Comparison of ENCODE assay signal across 22 cellular contexts in the genomic region with DNA sequence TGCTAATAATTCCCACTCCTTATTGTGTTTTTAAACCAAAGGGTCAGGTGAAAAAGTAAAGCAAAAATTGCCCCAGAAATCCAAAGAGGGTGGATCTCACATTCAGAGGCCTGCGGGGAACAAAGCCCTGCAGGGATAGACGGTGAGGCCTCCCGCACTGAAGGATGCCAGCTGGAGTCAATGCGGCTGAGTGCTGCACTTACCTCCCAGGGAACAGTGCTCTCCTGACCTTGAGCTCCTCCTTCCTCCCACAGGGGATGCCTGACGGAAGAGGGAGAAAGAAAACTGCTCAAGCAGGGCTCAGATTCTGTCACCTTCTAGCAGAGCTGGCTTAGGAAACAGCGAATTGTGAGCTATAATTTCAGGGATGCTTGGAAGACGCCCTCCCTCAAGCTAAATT.
"Had no signal": no experiment of that assay in that cellular context is flagged by ENCODE, and none has a peak within 500 bp of the region (broad histone marks: within the 10 kb centered on the region; RNA-seq: fewer than 3 reads in every experiment).

No MANE protein-coding gene starts in this region.

- H3K36me3 Mint-ChIP-seq: activated naive CD8-positive, alpha-beta T cell; brain; mesothelial cell of epicardium; stimulated activated memory B cell treated with anti-CD40 and anti-IgM and Interleukin-4, amounts not matched to agents 10 μg/mL and 1 μg/mL and 100 μg/mL, for 72 hours had no signal

- H3K4me1 Mint-ChIP-seq: mesothelial cell of epicardium; naive B cell; stimulated activated memory B cell treated with anti-CD40 and anti-IgM and Interleukin-4, amounts not matched to agents 10 μg/mL and 1 μg/mL and 100 μg/mL, for 72 hours had no signal

- DNase-seq: activated CD4-positive, alpha-beta T cell treated with anti-CD3 and anti-CD28 coated beads for 36 hours; activated CD4-positive, CD25-positive, alpha-beta regulatory T cell; activated CD8-positive, alpha-beta T cell treated with anti-CD3 and anti-CD28 coated beads, Interleukin-2, amount 10 ng/mL, durations not matched to agents 7 days and 5 days; activated naive CD4-positive, alpha-beta T cell treated with Interleukin-2 at 50 U/mL for 16 hours; activated T-cell treated with anti-CD3 and anti-CD28 coated beads for 4 hours; activated T-cell treated with anti-CD3 and anti-CD28 coated beads, Interleukin-2, amount 50 U/mL, for 72 hours; adrenal gland; aorta; cortex of kidney; left cardiac atrium; naive B cell; stimulated activated CD4-positive, alpha-beta T cell treated with anti-CD3 and anti-CD28 coated beads, Interleukin-1b, Interleukin-23, amount 100 ng/mL, for 48 hours; stimulated activated CD4-positive, alpha-beta T cell treated with anti-CD3 and anti-CD28 coated beads, Interleukin-4, amount 100 ng/mL, for 4 hours; stimulated activated CD8-positive, alpha-beta memory T cell treated with anti-CD3 and anti-CD28 coated beads, Interleukin-4, amount 100 ng/mL, for 48 hours; stomach; tibial artery had no signal

- ATAC-seq: activated CD4-positive, alpha-beta T cell treated with anti-CD3 and anti-CD28 coated beads for 36 hours; activated CD8-positive, alpha-beta T cell treated with anti-CD3 and anti-CD28 coated beads, Interleukin-2, amount 10 ng/mL, durations not matched to agents 7 days and 5 days; activated T-cell treated with anti-CD3 and anti-CD28 coated beads, Interleukin-2, amount 50 U/mL, for 72 hours; esophagus mucosa; left cardiac atrium; stimulated activated memory B cell treated with anti-CD40 and anti-IgM and Interleukin-4, amounts not matched to agents 10 μg/mL and 1 μg/mL and 100 μg/mL, for 72 hours had no signal

- H3K27ac Mint-ChIP-seq: activated CD4-positive, alpha-beta T cell treated with anti-CD3 and anti-CD28 coated beads for 36 hours; activated CD8-positive, alpha-beta T cell treated with anti-CD3 and anti-CD28 coated beads, Interleukin-2, amount 10 ng/mL, durations not matched to agents 7 days and 5 days; activated naive CD8-positive, alpha-beta T cell; activated T-cell treated with anti-CD3 and anti-CD28 coated beads, Interleukin-2, amount 50 U/mL, for 72 hours; mesothelial cell of epicardium; naive B cell; stimulated activated memory B cell treated with anti-CD40 and anti-IgM and Interleukin-4, amounts not matched to agents 10 μg/mL and 1 μg/mL and 100 μg/mL, for 72 hours; T-helper 2 cell treated with Interferon-gamma antibody and Interleukin-4, amounts not matched to agents 5 μg/mL and 100 μg/mL, for 36 hours had no signal

- H3K4me3 Mint-ChIP-seq: activated CD4-positive, alpha-beta T cell treated with anti-CD3 and anti-CD28 coated beads for 36 hours; activated CD8-positive, alpha-beta T cell treated with anti-CD3 and anti-CD28 coated beads, Interleukin-2, amount 10 ng/mL, durations not matched to agents 7 days and 5 days; activated naive CD8-positive, alpha-beta T cell; activated T-cell treated with anti-CD3 and anti-CD28 coated beads, Interleukin-2, amount 50 U/mL, for 72 hours; brain; mesothelial cell of epicardium; naive B cell; stimulated activated memory B cell treated with anti-CD40 and anti-IgM and Interleukin-4, amounts not matched to agents 10 μg/mL and 1 μg/mL and 100 μg/mL, for 72 hours; T-helper 2 cell treated with Interferon-gamma antibody and Interleukin-4, amounts not matched to agents 5 μg/mL and 100 μg/mL, for 36 hours had no signal

- H3K27me3 Mint-ChIP-seq: activated CD4-positive, alpha-beta T cell treated with anti-CD3 and anti-CD28 coated beads for 36 hours; activated naive CD8-positive, alpha-beta T cell had no signal
